15 cellular contexts compared by ENCODE assay signal in genomic region chr1:7386226-7387052, GRCh38.
A peak's percentile ranks its signal among the peaks of the same experiment; 100 is the strongest.
DNase-seq lines count a peak whose midpoint lies in the region; ATAC-seq and TF ChIP-seq lines count a peak whose summit lies in the region.
"Had no signal": no experiment of that assay in that cellular context is flagged by ENCODE, and none has a peak within 500 bp of the region (broad histone marks: within the 10 kb centered on the region; RNA-seq: fewer than 3 reads in every experiment).

No MANE protein-coding gene starts in this region.

- no peaks in the 10 kb centered on the region for H3K27me3 ChIP-seq in right atrium auricular region
- H3K27me3 ChIP-seq: adrenal gland, tibial artery had no signal

- DNase-seq in right atrium auricular region (ENCODE audit: low spot score) (peak; percentile 43), left ventricle myocardium superior (no peak), chondrocyte (ENCODE audit: low spot score) (peak; percentile 75), nephron progenitor cell (no peak), NCI-H1105 treated with DMSO at 0.1 percent for 48 hours (lab: John Stamatoyannopoulos, UW) (no peak), MV-4-11 (lab: John Stamatoyannopoulos, UW) (no peak)
- DNase-seq: activated CD4-positive, alpha-beta T cell treated with anti-CD3 and anti-CD28 coated beads for 48 hours; activated T-cell treated with anti-CD3 and anti-CD28 coated beads, Interleukin-2, amount 50 U/mL, for 72 hours; NCI-H2081 treated with DMSO at 0.1 percent for 48 hours had no signal

- no peak overlapping the region for H3K4me3 Mint-ChIP-seq in chondrocyte (ENCODE audit: unreplicated experiment)
- H3K4me3 Mint-ChIP-seq in nephron progenitor cell: no peak overlapping the region
- H3K4me3 Mint-ChIP-seq: activated T-cell treated with anti-CD3 and anti-CD28 coated beads, Interleukin-2, amount 50 U/mL, for 72 hours; dendritic cell treated with granulocyte-macrophage colony-stimulating factor and Interleukin-4, amounts not matched to agents 40 ng/mL and 50 ng/mL, for 4 days had no signal

- no peaks in the 10 kb centered on the region for H3K9me3 ChIP-seq in right atrium auricular region
- H3K9me3 ChIP-seq: adrenal gland had no signal

- H3K4me1 ChIP-seq in right atrium auricular region: peaks cover 0 to 32% of the 10 kb centered on the region in 2 donors

- intact Hi-C loops in left ventricle myocardium superior (cut with micrococcal nuclease): no loop called here

- no peaks in the 10 kb centered on the region for H3K9me3 Mint-ChIP-seq in chondrocyte (ENCODE audit: low read depth)
- H3K9me3 Mint-ChIP-seq in nephron progenitor cell: peaks cover 3% of the 10 kb centered on the region
- H3K9me3 Mint-ChIP-seq: activated T-cell treated with anti-CD3 and anti-CD28 coated beads, Interleukin-2, amount 50 U/mL, for 72 hours; dendritic cell treated with granulocyte-macrophage colony-stimulating factor and Interleukin-4, amounts not matched to agents 40 ng/mL and 50 ng/mL, for 4 days had no signal

- no peaks in the 10 kb centered on the region for H3K36me3 ChIP-seq in right atrium auricular region
- H3K36me3 ChIP-seq: adrenal gland, tibial artery had no signal

- H3K27ac Mint-ChIP-seq in chondrocyte (ENCODE audit: unreplicated experiment): no peak overlapping the region
- H3K27ac Mint-ChIP-seq in nephron progenitor cell: peak overlapping the region; percentile 48
- H3K27ac Mint-ChIP-seq: activated T-cell treated with anti-CD3 and anti-CD28 coated beads, Interleukin-2, amount 50 U/mL, for 72 hours; dendritic cell treated with granulocyte-macrophage colony-stimulating factor and Interleukin-4, amounts not matched to agents 40 ng/mL and 50 ng/mL, for 4 days; naive thymus-derived CD4-positive, alpha-beta T cell had no signal

- no peak for ATAC-seq in left ventricle myocardium superior
- ATAC-seq in GM19397 (IDR thresholded peaks at IDR 0.05; ENCODE audit: unreplicated experiment): no peak
- no peak for ATAC-seq in HG03097 (IDR thresholded peaks at IDR 0.05; ENCODE audit: low FRiP score, unreplicated experiment)
- ATAC-seq: activated T-cell treated with anti-CD3 and anti-CD28 coated beads, Interleukin-2, amount 50 U/mL, for 72 hours; naive thymus-derived CD4-positive, alpha-beta T cell had no signal

- no peak overlapping the region for H3K4me3 ChIP-seq in right atrium auricular region
- H3K4me3 ChIP-seq: adrenal gland, tibial artery had no signal

- H3K27me3 Mint-ChIP-seq in chondrocyte (ENCODE audit: low read depth) (no peaks in the 10 kb centered on the region), nephron progenitor cell (ENCODE audit: low read depth, poor library complexity) (peaks cover 3% of the 10 kb centered on the region)
- H3K27me3 Mint-ChIP-seq: dendritic cell treated with granulocyte-macrophage colony-stimulating factor and Interleukin-4, amounts not matched to agents 40 ng/mL and 50 ng/mL, for 4 days had no signal

- TF ChIP-seq CTCF in right atrium auricular region (IDR thresholded peaks at IDR 0.05) (no peak), chondrocyte (IDR thresholded peaks at IDR 0.05) (no peak), nephron progenitor cell (IDR thresholded peaks at IDR 0.05) (no peak)

- H3K27ac ChIP-seq in right atrium auricular region: no peak overlapping the region
- H3K27ac ChIP-seq: adrenal gland, tibial artery had no signal

- H3K36me3 Mint-ChIP-seq in chondrocyte (ENCODE audit: low read depth) (no peaks in the 10 kb centered on the region), nephron progenitor cell (ENCODE audit: low read depth) (no peaks in the 10 kb centered on the region)
- H3K36me3 Mint-ChIP-seq: naive thymus-derived CD4-positive, alpha-beta T cell had no signal

- H3K4me1 Mint-ChIP-seq in chondrocyte (ENCODE audit: low read depth) (peaks cover 28% of the 10 kb centered on the region), nephron progenitor cell (peaks cover 58% of the 10 kb centered on the region)
- H3K4me1 Mint-ChIP-seq: naive thymus-derived CD4-positive, alpha-beta T cell had no signal

Comparison
In these comparisons a context has a peak if more than half of its experiments do, and no peak if none do; other contexts are left out.
1. DNase-seq: peak in right atrium auricular region (single experiment) and chondrocyte (single experiment); none in left ventricle myocardium superior (single experiment), nephron progenitor cell (single experiment), NCI-H1105 treated with DMSO at 0.1 percent for 48 hours (single experiment) and MV-4-11 (single experiment).